8 cellular contexts compared by ENCODE assay signal in genomic region chr1:68431076-68431475, GRCh38. TPM values are rescaled to one million over a fixed set of nuclear protein-coding genes. Genes with fewer than 3 reads are reported as not detected.
"Had no signal": no experiment of that assay in that cellular context is flagged by ENCODE, and none has a peak within 500 bp of the region (broad histone marks: within the 10 kb centered on the region; RNA-seq: fewer than 3 reads in every experiment).

No MANE protein-coding gene starts in this region.

- DNase-seq: GDM1, GF-D8 had no signal

- FAIRE-seq: GM12878, GM12891, GM12892, GM18507, GM19239 had no signal

- H3K4me3 ChIP-seq: GM12878 had no signal

- ATAC-seq: GM12878 had no signal

RNA-seq across cellular contexts. Expression of gene RPE65, which starts 18.7 kb away (rescaled TPM):
- total RNA-seq: G401, GM12878 had no signal
- polyA plus RNA-seq: GM12878 had no signal
